Comparison of ENCODE assay signal across 15 cellular contexts in genomic region chr4:151887816-151888180, GRCh38.
DNase-seq lines count a peak whose midpoint lies in the region; ATAC-seq and TF ChIP-seq lines count a peak whose summit lies in the region.
"Had no signal": no experiment of that assay in that cellular context is flagged by ENCODE, and none has a peak within 500 bp of the region (broad histone marks: within the 10 kb centered on the region; RNA-seq: fewer than 3 reads in every experiment).

No MANE protein-coding gene starts in this region.

- H3K36me3 Mint-ChIP-seq in stimulated activated naive CD8-positive, alpha-beta T cell treated with anti-CD3 and anti-CD28 coated beads, Interleukin-15, Interleukin-2, amounts not matched to agents 100 ng/mL and 50 ng/mL, for 24 hours (ENCODE audit: low read depth): no peaks in the 10 kb centered on the region
- no peaks in the 10 kb centered on the region for H3K36me3 Mint-ChIP-seq in naive thymus-derived CD8-positive, alpha-beta T cell

- no peak for DNase-seq in stimulated activated naive CD8-positive, alpha-beta T cell treated with anti-CD3 and anti-CD28 coated beads, Interleukin-15, Interleukin-2, amounts not matched to agents 100 U/mL and 50 U/mL, for 24 hours
- DNase-seq in iPS-NIHi7 (ENCODE audit: extremely low spot score) (no peak), NCI-H69 (lab: John Stamatoyannopoulos, UW) (no peak), sigmoid colon (no peak)
- DNase-seq in naive thymus-derived CD8-positive, alpha-beta T cell: no peak
- DNase-seq: ACHN; activated gamma-delta T cell; dermis blood vessel endothelial cell; left ventricle myocardium superior; RPMI8226; stimulated activated CD4-positive, alpha-beta T cell treated with anti-CD3 and anti-CD28 coated beads, Interleukin-4, amount 100 ng/mL, for 24 hours; WERI-Rb-1 had no signal

- no peaks in the 10 kb centered on the region for H3K9me3 ChIP-seq in sigmoid colon

- peak overlapping the region in 1 of 4 donors; percentile 19 for H3K27ac ChIP-seq in sigmoid colon
- H3K27ac ChIP-seq: WERI-Rb-1 had no signal

- no peak for TF ChIP-seq CTCF in sigmoid colon (IDR thresholded peaks at IDR 0.05)

- TF ChIP-seq POLR2A in sigmoid colon (IDR thresholded peaks at IDR 0.05): no peak

- no peaks in the 10 kb centered on the region for H3K27me3 ChIP-seq in sigmoid colon

- POLR2A ChIA-PET in naive thymus-derived CD8-positive, alpha-beta T cell (lab: Charles Lee): no interaction called here

- H3K4me1 ChIP-seq in sigmoid colon: peaks cover 0 to 9% (median 3%) of the 10 kb centered on the region in 4 donors

- WGBS in sigmoid colon, 2 donors: 85 to 90% methylated on average over 3 of the region's 3 CpGs

- no peak overlapping the region for H3K4me3 Mint-ChIP-seq in stimulated activated naive CD8-positive, alpha-beta T cell treated with anti-CD3 and anti-CD28 coated beads, Interleukin-15, Interleukin-2, amounts not matched to agents 100 ng/mL and 50 ng/mL, for 24 hours
- H3K4me3 Mint-ChIP-seq in naive thymus-derived CD8-positive, alpha-beta T cell: no peak overlapping the region

- no peak for ATAC-seq in stimulated activated naive CD8-positive, alpha-beta T cell treated with anti-CD3 and anti-CD28 coated beads, Interleukin-15, Interleukin-2, amounts not matched to agents 100 U/mL and 50 U/mL, for 24 hours
- ATAC-seq in HG02610 (IDR thresholded peaks at IDR 0.05; ENCODE audit: unreplicated experiment): peak; percentile 17
- peak; percentile 41 for ATAC-seq in HG03432 (IDR thresholded peaks at IDR 0.05; ENCODE audit: unreplicated experiment)
- ATAC-seq in naive thymus-derived CD8-positive, alpha-beta T cell: no peak
- ATAC-seq: left ventricle myocardium superior had no signal

- no peaks in the 10 kb centered on the region for H3K9me3 Mint-ChIP-seq in stimulated activated naive CD8-positive, alpha-beta T cell treated with anti-CD3 and anti-CD28 coated beads, Interleukin-15, Interleukin-2, amounts not matched to agents 100 ng/mL and 50 ng/mL, for 24 hours
- H3K9me3 Mint-ChIP-seq in naive thymus-derived CD8-positive, alpha-beta T cell: peaks cover 0 to 3% (median 0%) of the 10 kb centered on the region in 9 donors

- H3K27me3 Mint-ChIP-seq in stimulated activated naive CD8-positive, alpha-beta T cell treated with anti-CD3 and anti-CD28 coated beads, Interleukin-15, Interleukin-2, amounts not matched to agents 100 ng/mL and 50 ng/mL, for 24 hours: no peaks in the 10 kb centered on the region
- H3K27me3 Mint-ChIP-seq in naive thymus-derived CD8-positive, alpha-beta T cell: peaks cover 0 to 1% (median 0%) of the 10 kb centered on the region in 5 donors

- H3K36me3 ChIP-seq in sigmoid colon: no peaks in the 10 kb centered on the region
- H3K36me3 ChIP-seq: WERI-Rb-1 had no signal

- H3K4me1 Mint-ChIP-seq in stimulated activated naive CD8-positive, alpha-beta T cell treated with anti-CD3 and anti-CD28 coated beads, Interleukin-15, Interleukin-2, amounts not matched to agents 100 ng/mL and 50 ng/mL, for 24 hours (ENCODE audit: low read depth): peaks cover 19% of the 10 kb centered on the region
- H3K4me1 Mint-ChIP-seq in naive thymus-derived CD8-positive, alpha-beta T cell: peaks cover 0 to 27% (median 13%) of the 10 kb centered on the region in 4 donors

- H3K4me3 ChIP-seq in sigmoid colon: no peak overlapping the region

- intact Hi-C loops in sigmoid colon (cut with DNase I): no loop called here

- TF ChIP-seq EP300 in sigmoid colon (IDR thresholded peaks at IDR 0.05): no peak

- peak overlapping the region; percentile 77 for H3K27ac Mint-ChIP-seq in stimulated activated naive CD8-positive, alpha-beta T cell treated with anti-CD3 and anti-CD28 coated beads, Interleukin-15, Interleukin-2, amounts not matched to agents 100 ng/mL and 50 ng/mL, for 24 hours
- H3K27ac Mint-ChIP-seq in naive thymus-derived CD8-positive, alpha-beta T cell: peak overlapping the region in 1 of 10 donors; percentile 60

Comparison
In these comparisons a context has a peak if more than half of its experiments do, and no peak if none do; other contexts are left out.
1. ATAC-seq: peak in HG02610 (single experiment) and HG03432 (single experiment); none in stimulated activated naive CD8-positive, alpha-beta T cell treated with anti-CD3 and anti-CD28 coated beads, Interleukin-15, Interleukin-2, amounts not matched to agents 100 U/mL and 50 U/mL, for 24 hours (single experiment) and naive thymus-derived CD8-positive, alpha-beta T cell (0 of 2).